In genomic region chr10:80203835-80204148, GRCh38 we compare ENCODE assay signal across 8 cellular contexts. TPM values are rescaled to one million over a fixed set of nuclear protein-coding genes. Genes with fewer than 3 reads are reported as not detected.
A peak's percentile ranks its signal among the peaks of the same experiment; 100 is the strongest.
DNase-seq lines count a peak whose midpoint lies in the region; ATAC-seq and TF ChIP-seq lines count a peak whose summit lies in the region.

No MANE protein-coding gene starts in this region.

- no peak for DNase-seq in AG10803 (ENCODE audit: low read depth)
- DNase-seq in AG08396 (ENCODE audit: low spot score): no peak
- DNase-seq in SHP77 (lab: John Stamatoyannopoulos, UW): no peak

- peak overlapping the region; percentile 98 for H3K9ac ChIP-seq in mucosa of stomach (ENCODE audit: low read length)

- peak; percentile 0 for ATAC-seq in HG02884 (IDR thresholded peaks at IDR 0.05; ENCODE audit: unreplicated experiment)
- ATAC-seq in HG03571 (IDR thresholded peaks at IDR 0.05; ENCODE audit: unreplicated experiment): no peak
- ATAC-seq in HG02981 (IDR thresholded peaks at IDR 0.05; ENCODE audit: unreplicated experiment): no peak

- no peaks in the 10 kb centered on the region for H3K36me3 ChIP-seq in mucosa of stomach (ENCODE audit: control insufficient read depth, insufficient read depth, low read length)

- no peaks in the 10 kb centered on the region for H3K36me3 Mint-ChIP-seq in brain

- peak overlapping the region; percentile 78 to 95 (median 80) for H3K4me3 Mint-ChIP-seq in brain

- peaks cover 22% of the 10 kb centered on the region for H3K27me3 Mint-ChIP-seq in brain

- H3K4me1 Mint-ChIP-seq in brain: peaks cover 42% of the 10 kb centered on the region

- H3K4me3 ChIP-seq in AG10803 (ENCODE audit: low read length) (peak overlapping the region; percentile 90), mucosa of stomach (ENCODE audit: low read length) (peak overlapping the region; percentile 78)

- peak overlapping the region in 2 of 5 experiments; percentile 84 to 94 for H3K27ac Mint-ChIP-seq in brain

- H3K9me3 Mint-ChIP-seq in brain: peaks cover 0 to 3% (median 0%) of the 10 kb centered on the region in 5 experiments

- H3K9me3 ChIP-seq in mucosa of stomach (ENCODE audit: control insufficient read depth, low read length): no peaks in the 10 kb centered on the region

- H3K27me3 ChIP-seq in mucosa of stomach (ENCODE audit: control insufficient read depth, insufficient read depth, low read length): no peaks in the 10 kb centered on the region

- peaks cover 74% of the 10 kb centered on the region for H3K4me1 ChIP-seq in mucosa of stomach (ENCODE audit: control insufficient read depth, insufficient read depth, low read length)

- TF ChIP-seq CTCF in AG10803 (conservative IDR thresholded peaks at IDR 0.05; ENCODE audit: low read length): no peak
- TF ChIP-seq CTCF in brain (conservative IDR thresholded peaks at IDR 0.05): no peak

RNA-seq across cellular contexts. Expression of gene ANXA11, which starts 1.5 kb away (rescaled TPM):
- 165 TPM for polyA plus RNA-seq in brain (ENCODE audit: insufficient read depth, low read depth, low replicate concordance)
